In genomic region chr7:135879238-135879637, GRCh38 we compare ENCODE assay signal across 18 cellular contexts.
DNase-seq lines count a peak whose midpoint lies in the region; ATAC-seq and TF ChIP-seq lines count a peak whose summit lies in the region.
"Had no signal": no experiment of that assay in that cellular context is flagged by ENCODE, and none has a peak within 500 bp of the region (broad histone marks: within the 10 kb centered on the region; RNA-seq: fewer than 3 reads in every experiment).

No MANE protein-coding gene starts in this region.

- no peaks in the 10 kb centered on the region for H3K36me3 ChIP-seq in PC-9 (ENCODE audit: low read depth)
- H3K36me3 ChIP-seq: cardiac muscle cell had no signal

- BruUV-seq in PC-9 (replicated peaks; lab: Mats Ljungman, UMichigan): no TSS peak

- no peaks in the 10 kb centered on the region for H3K79me2 ChIP-seq in PC-9 (ENCODE audit: low read depth)

- CTCF ChIA-PET in PC-9 (lab: Charles Lee): interaction anchor here (0.6 to 0.8 kb wide), 2 partner anchors 42 to 206 kb away, joined by 3 to 4 read pairs; no protein-coding TSS in a partner anchor

- peaks cover 31% of the 10 kb centered on the region for H3K4me1 ChIP-seq in PC-9 (replicated peaks; ENCODE audit: insufficient read depth)

- TF ChIP-seq CTCF in PC-9 (conservative IDR thresholded peaks at IDR 0.05): no peak

- intact Hi-C loops in PC-9 (cut with micrococcal nuclease; ENCODE audit: unreplicated experiment) (loop anchor here (5.0 kb wide), 3 partner anchors 52 to 207 kb away; no protein-coding TSS in a partner anchor), sciatic nerve (cut with DNase I) (no loop called here)

- POLR2A ChIA-PET in PC-9 (lab: Charles Lee; ENCODE audit: unreplicated experiment): interaction anchor here (0.6 kb wide), 1 partner anchor 1044 kb away, joined by 3 read pairs; no protein-coding TSS in a partner anchor

- H3K27me3 ChIP-seq in PC-9 (ENCODE audit: insufficient read depth, low read depth): no peaks in the 10 kb centered on the region
- H3K27me3 ChIP-seq: cardiac muscle cell had no signal

- H3F3A ChIP-seq in PC-9 (ENCODE audit: insufficient read depth, low read depth): peaks cover 19% of the 10 kb centered on the region; the same call in 1 of the 2 replicates

- peaks cover 15% of the 10 kb centered on the region for H3K9me3 ChIP-seq in PC-9 (ENCODE audit: insufficient read depth, low read depth)

- DNase-seq in AG20443 (ENCODE audit: low spot score): peak; percentile 21
- peak in 1 of 2 experiments; percentile 70 for DNase-seq in PC-9
- DNase-seq in dermis microvascular lymphatic vessel endothelial cell (ENCODE audit: low read depth in 2 of 2): peak; percentile 6 to 44
- peak; percentile 43 to 49 for DNase-seq in lung microvascular endothelial cell (ENCODE audit: low read depth in 2 of 2)
- DNase-seq in activated CD4-positive, alpha-beta T cell treated with anti-CD3 and anti-CD28 coated beads for 48 hours: no peak
- no peak for DNase-seq in sciatic nerve (ENCODE audit: low spot score)
- DNase-seq in iPS-NIHi7 (ENCODE audit: extremely low spot score): no peak
- DNase-seq in NCI-H2227 (lab: John Stamatoyannopoulos, UW; ENCODE audit: unreplicated experiment): no peak
- DNase-seq: activated CD4-positive, alpha-beta T cell treated with anti-CD3 and anti-CD28 coated beads for 1 hour; activated naive CD4-positive, alpha-beta T cell treated with anti-CD3 and anti-CD28 coated beads for 36 hours; effector CD4-positive, alpha-beta T cell; Kasumi-1; NCI-H1436 treated with DMSO at 0.1 percent for 48 hours; NCI-H345; nephron progenitor cell; SHP77 treated with DMSO at 0.1 percent for 48 hours had no signal

- no peak for ATAC-seq in sciatic nerve

- H3K4me2 ChIP-seq in PC-9: peak overlapping the region; percentile 61

- no peaks in the 10 kb centered on the region for H3K9me2 ChIP-seq in PC-9 (ENCODE audit: insufficient read depth)

- no peaks in the 10 kb centered on the region for H4K20me1 ChIP-seq in PC-9 (ENCODE audit: insufficient read depth)

- no peak overlapping the region for H3K4me3 ChIP-seq in PC-9
- H3K4me3 ChIP-seq: cardiac muscle cell, lung had no signal

- 0 out of 2 replicates have a peak overlapping the region, but pooled peaks have one; percentile 7 for H3K27ac ChIP-seq in PC-9
- H3K27ac ChIP-seq: cardiac muscle cell had no signal

- no peak overlapping the region for H2AFZ ChIP-seq in PC-9

Comparison
In these comparisons a context has a peak if more than half of its experiments do, and no peak if none do; other contexts are left out.
1. DNase-seq: peak in AG20443 (single experiment), dermis microvascular lymphatic vessel endothelial cell (2 of 2) and lung microvascular endothelial cell (2 of 2); none in activated CD4-positive, alpha-beta T cell treated with anti-CD3 and anti-CD28 coated beads for 48 hours (single experiment), sciatic nerve (single experiment), iPS-NIHi7 (single experiment) and NCI-H2227 (single experiment).